ENCODE assay signal across 8 cellular contexts in genomic region chr14:90903101-90903500, GRCh38.
A peak's percentile ranks its signal among the peaks of the same experiment; 100 is the strongest.
DNase-seq lines count a peak whose midpoint lies in the region; ATAC-seq and TF ChIP-seq lines count a peak whose summit lies in the region.

No MANE protein-coding gene starts in this region.

- no peaks in the 10 kb centered on the region for H3K9me2 ChIP-seq in OCI-LY7 (ENCODE audit: insufficient read depth, low read length)

- H3K36me3 ChIP-seq in OCI-LY7 (ENCODE audit: insufficient read depth, low read length) (peaks cover 8% of the 10 kb centered on the region; the same call in 1 of the 2 replicates), tibial artery (peaks cover 0 to 10% (median 2%) of the 10 kb centered on the region in 3 donors)

- no peaks in the 10 kb centered on the region for H3K27me3 Mint-ChIP-seq in activated T-helper 1 cell treated with anti-CD3 and anti-CD28 coated beads, Interleukin-12 subunit alpha, Interleukin-12 subunit beta, Interleukin-2, Interleukin-4 antibody, amounts not matched to agents 30 ng/mL and 10 ng/mL and 1 ng/mL, durations not matched to agents 14 hours and 24 hours and 36 hours (ENCODE audit: insufficient read depth)

- no TSS peak for BruUV-seq in OCI-LY7 (replicated peaks; lab: Mats Ljungman, UMichigan)

- intact Hi-C loops in OCI-LY7 (cut with micrococcal nuclease; ENCODE audit: unreplicated experiment) (loop anchor here (1.0 to 2.0 kb wide), 2 partner anchors 270 to 384 kb away; no protein-coding TSS in a partner anchor), tibial artery (cut with DNase I; ENCODE audit: low total_unique reads) (loop anchor here (2.0 kb wide), 1 partner anchor 270 kb away; no protein-coding TSS in a partner anchor)
- intact Hi-C loops in activated T-helper 1 cell treated with anti-CD3 and anti-CD28 coated beads, Interleukin-12 subunit alpha, Interleukin-12 subunit beta, Interleukin-2, Interleukin-4 antibody, amounts not matched to agents 30 ng/mL and 10 ng/mL and 1 ng/mL, durations not matched to agents 14 hours and 24 hours and 36 hours (cut with micrococcal nuclease) = loop anchor here (1.0 to 5.0 kb wide), 7 partner anchors 156 to 383 kb away; partner anchors contain the start of gene DGLUCY

- no peak overlapping the region for H3K4me2 ChIP-seq in OCI-LY7 (ENCODE audit: low read length)

- POLR2A ChIA-PET in OCI-LY7 (lab: Charles Lee) = interaction anchor here (0.6 to 1.0 kb wide), 2 partner anchors 79 to 158 kb away, joined by 3 read pairs; no protein-coding TSS in a partner anchor

- H3K27me3 ChIP-seq in tibial artery = no peaks in the 10 kb centered on the region

- H3K4me3 ChIP-seq in GM12865 (ENCODE audit: low read depth, low read length) (no peak overlapping the region), OCI-LY7 (ENCODE audit: low read depth, low read length, poor library complexity, severe bottlenecking) (no peak overlapping the region), fibroblast of the aortic adventitia (ENCODE audit: low read depth, low read length) (no peak overlapping the region), tibial artery (no peak overlapping the region)

- no peaks in the 10 kb centered on the region for H3K79me2 ChIP-seq in OCI-LY7 (ENCODE audit: insufficient read depth, low read depth, low read length)

- ATAC-seq in GM21447 (IDR thresholded peaks at IDR 0.05; ENCODE audit: unreplicated experiment) = no peak

- H3K36me3 Mint-ChIP-seq in activated T-helper 1 cell treated with anti-CD3 and anti-CD28 coated beads, Interleukin-12 subunit alpha, Interleukin-12 subunit beta, Interleukin-2, Interleukin-4 antibody, amounts not matched to agents 30 ng/mL and 10 ng/mL and 1 ng/mL, durations not matched to agents 14 hours and 24 hours and 36 hours (ENCODE audit: low read depth) = peaks cover 26% of the 10 kb centered on the region

- H3K9me3 Mint-ChIP-seq in activated T-helper 1 cell treated with anti-CD3 and anti-CD28 coated beads, Interleukin-12 subunit alpha, Interleukin-12 subunit beta, Interleukin-2, Interleukin-4 antibody, amounts not matched to agents 30 ng/mL and 10 ng/mL and 1 ng/mL, durations not matched to agents 14 hours and 24 hours and 36 hours = no peaks in the 10 kb centered on the region

- H3K4me3 Mint-ChIP-seq in activated T-helper 1 cell treated with anti-CD3 and anti-CD28 coated beads, Interleukin-12 subunit alpha, Interleukin-12 subunit beta, Interleukin-2, Interleukin-4 antibody, amounts not matched to agents 30 ng/mL and 10 ng/mL and 1 ng/mL, durations not matched to agents 14 hours and 24 hours and 36 hours = no peak overlapping the region

- no peak overlapping the region for H3K27ac ChIP-seq in OCI-LY7 (ENCODE audit: low read depth, low read length, poor library complexity, severe bottlenecking)
- no peak overlapping the region for H3K27ac ChIP-seq in tibial artery

- H4K20me1 ChIP-seq in OCI-LY7 (ENCODE audit: insufficient read depth, low read length) = no peaks in the 10 kb centered on the region

- peaks cover 8% of the 10 kb centered on the region for H3K4me1 ChIP-seq in OCI-LY7 (ENCODE audit: insufficient read depth, low read length, poor library complexity, severe bottlenecking)
- H3K4me1 ChIP-seq in tibial artery = no peaks in the 10 kb centered on the region

- H3K9me3 ChIP-seq in OCI-LY7 (ENCODE audit: low read length) (no peaks in the 10 kb centered on the region), tibial artery (no peaks in the 10 kb centered on the region)

- DNase-seq in GM12865 (ENCODE audit: low read depth) (peak; percentile 73), HuH-7 (ENCODE audit: low spot score) (peak; percentile 19), OCI-LY7 (ENCODE audit: low spot score) (peak; percentile 70), fibroblast of the aortic adventitia (ENCODE audit: low read depth) (peak; percentile 79), non-pigmented ciliary epithelial cell (ENCODE audit: low read depth) (peak; percentile 26), tibial artery (peak in 1 of 2 donors; percentile 51)
- DNase-seq in activated T-helper 1 cell treated with anti-CD3 and anti-CD28 coated beads, Interleukin-12 subunit alpha, Interleukin-12 subunit beta, Interleukin-2, Interleukin-4 antibody, amounts not matched to agents 30 ng/mL and 10 ng/mL and 1 ng/mL, durations not matched to agents 14 hours and 24 hours and 36 hours (ENCODE audit: low spot score) = peak; percentile 33

- no peak overlapping the region for H2AFZ ChIP-seq in OCI-LY7 (ENCODE audit: low read length)

- H3K27ac Mint-ChIP-seq in activated T-helper 1 cell treated with anti-CD3 and anti-CD28 coated beads, Interleukin-12 subunit alpha, Interleukin-12 subunit beta, Interleukin-2, Interleukin-4 antibody, amounts not matched to agents 30 ng/mL and 10 ng/mL and 1 ng/mL, durations not matched to agents 14 hours and 24 hours and 36 hours = no peak overlapping the region

- peak; percentile 62 for TF ChIP-seq CTCF in GM12865 (IDR thresholded peaks at IDR 0.05; ENCODE audit: insufficient read depth, low read depth, low read length, missing control alignments)
- peak; percentile 95 for TF ChIP-seq CTCF in OCI-LY7 (conservative IDR thresholded peaks at IDR 0.05; ENCODE audit: low read length)
- peak; percentile 69 for TF ChIP-seq CTCF in fibroblast of the aortic adventitia (IDR thresholded peaks at IDR 0.05; ENCODE audit: insufficient read depth, low read length)
- peak; percentile 65 to 75 for TF ChIP-seq CTCF in tibial artery (IDR thresholded peaks at IDR 0.05)

- CTCF ChIA-PET in OCI-LY7 (lab: Charles Lee; ENCODE audit: unreplicated experiment) = interaction anchor here (0.6 to 1.1 kb wide), 4 partner anchors 119 to 382 kb away, joined by 3 to 4 read pairs (median 3); no protein-coding TSS in a partner anchor

- peaks cover 35% of the 10 kb centered on the region for H3K4me1 Mint-ChIP-seq in activated T-helper 1 cell treated with anti-CD3 and anti-CD28 coated beads, Interleukin-12 subunit alpha, Interleukin-12 subunit beta, Interleukin-2, Interleukin-4 antibody, amounts not matched to agents 30 ng/mL and 10 ng/mL and 1 ng/mL, durations not matched to agents 14 hours and 24 hours and 36 hours (ENCODE audit: low read depth)
